Comparison of ENCODE assay signal across 21 cellular contexts in genomic region chr1:98177751-98178150, GRCh38.
"Had no signal": no experiment of that assay in that cellular context is flagged by ENCODE, and none has a peak within 500 bp of the region (broad histone marks: within the 10 kb centered on the region; RNA-seq: fewer than 3 reads in every experiment).

No MANE protein-coding gene starts in this region.

- H3K4me3 ChIP-seq: esophagus muscularis mucosa, gastroesophageal sphincter, heart left ventricle, right lobe of liver had no signal

- H3K4me1 ChIP-seq: esophagus muscularis mucosa, gastroesophageal sphincter, heart left ventricle, right lobe of liver had no signal

- H3K36me3 ChIP-seq: esophagus muscularis mucosa, gastroesophageal sphincter, heart left ventricle, right lobe of liver had no signal

- H3K27me3 ChIP-seq: esophagus muscularis mucosa, gastroesophageal sphincter, heart left ventricle, right lobe of liver had no signal

- H3K9me3 ChIP-seq: esophagus muscularis mucosa, gastroesophageal sphincter, heart left ventricle, right lobe of liver had no signal

- DNase-seq: activated CD4-positive, alpha-beta memory T cell treated with anti-CD3 and anti-CD28 coated beads for 36 hours; activated CD4-positive, alpha-beta T cell treated with anti-CD3 and anti-CD28 coated beads for 4 hours; activated CD4-positive, CD25-positive, alpha-beta regulatory T cell; activated naive CD4-positive, alpha-beta T cell treated with Interleukin-2 at 50 U/mL for 16 hours; activated naive CD8-positive, alpha-beta T cell treated with anti-CD3 and anti-CD28 coated beads for 36 hours; activated T-cell treated with anti-CD3 and anti-CD28 coated beads, Interleukin-2, amount 50 U/mL, for 48 hours; amniotic stem cell; effector memory CD8-positive, alpha-beta T cell; heart left ventricle; islet precursor cell; left cardiac atrium; naive B cell; occipital lobe; posterior cingulate gyrus; right lobe of liver; small intestine; stimulated activated CD4-positive, alpha-beta T cell treated with anti-CD3 and anti-CD28 coated beads, Interleukin-2, amount 100 ng/mL, for 24 hours; T1000; trophoblast cell had no signal

- H3K27ac ChIP-seq: esophagus muscularis mucosa, gastroesophageal sphincter, heart left ventricle, right lobe of liver had no signal
